In genomic region chr6:69780585-69781178, GRCh38 we compare ENCODE assay signal across 17 cellular contexts. TPM values are rescaled to one million over a fixed set of nuclear protein-coding genes. Genes with fewer than 3 reads are reported as not detected.
DNase-seq lines count a peak whose midpoint lies in the region; ATAC-seq, FAIRE-seq and TF ChIP-seq lines count a peak whose summit lies in the region.
"Had no signal": no experiment of that assay in that cellular context is flagged by ENCODE, and none has a peak within 500 bp of the region (broad histone marks: within the 10 kb centered on the region; RNA-seq: fewer than 3 reads in every experiment).

No MANE protein-coding gene starts in this region.

- POLR2A ChIA-PET in Caco-2 (lab: Charles Lee), result interaction anchor here (0.6 kb wide), 1 partner anchor 343 kb away, joined by 7 read pairs; no protein-coding TSS in a partner anchor

- no peak for TF ChIP-seq CTCF in Caco-2 (IDR thresholded peaks at IDR 0.05; ENCODE audit: insufficient read depth in 1 of 2, low read depth in 1 of 2, low read length in 1 of 2, severe bottlenecking in 1 of 2, unreplicated experiment in 1 of 2)
- TF ChIP-seq CTCF in mammary epithelial cell (conservative IDR thresholded peaks at IDR 0.05 in 1 of 2, IDR thresholded peaks at IDR 0.05 in 1 of 2; ENCODE audit: extremely low read depth in 1 of 2, insufficient read depth in 1 of 2, low read depth in 1 of 2, low read length in 2 of 2), result no peak
- TF ChIP-seq CTCF in liver (IDR thresholded peaks at IDR 0.05; ENCODE audit: low read depth, low read length, missing input control), result no peak

- H3K27me3 ChIP-seq in Caco-2 (replicated peaks; ENCODE audit: control insufficient read depth, insufficient read depth, low read length), result no peaks in the 10 kb centered on the region
- H3K27me3 ChIP-seq in mammary epithelial cell (ENCODE audit: insufficient read depth, low read length), result no peaks in the 10 kb centered on the region
- no peaks in the 10 kb centered on the region for H3K27me3 ChIP-seq in liver (ENCODE audit: control insufficient read depth in 4 of 4, insufficient read depth in 4 of 4, low read length in 3 of 4)
- H3K27me3 ChIP-seq: brain microvascular endothelial cell had no signal

- CTCF ChIA-PET in Caco-2 (lab: Charles Lee) (no interaction called here), mammary epithelial cell (lab: Charles Lee; ENCODE audit: low non-redundant PET) (no interaction called here)

- H3K36me3 ChIP-seq in Caco-2 (ENCODE audit: control insufficient read depth, insufficient read depth, low read length) (peaks cover 1% of the 10 kb centered on the region; the same call in 1 of the 2 replicates), mammary epithelial cell (ENCODE audit: insufficient read depth, low read length) (no peaks in the 10 kb centered on the region), liver (ENCODE audit: control insufficient read depth in 4 of 4, insufficient read depth in 3 of 4, low read depth in 1 of 4, low read length in 3 of 4) (peaks cover 0 to 2% (median under 1%) of the 10 kb centered on the region in 4 donors)
- H3K36me3 ChIP-seq: brain microvascular endothelial cell had no signal

- intact Hi-C loops in Caco-2 (cut with micrococcal nuclease; ENCODE audit: unreplicated experiment) (no loop called here), mammary epithelial cell (cut with micrococcal nuclease) (no loop called here)

- peaks cover 7% of the 10 kb centered on the region for H3K4me1 Mint-ChIP-seq in Caco-2 (ENCODE audit: low read depth, unreplicated experiment)

- H3K4me1 ChIP-seq in Caco-2 (peaks cover 17% of the 10 kb centered on the region), mammary epithelial cell (ENCODE audit: insufficient read depth, low read length) (peaks cover 5% of the 10 kb centered on the region), liver (ENCODE audit: control insufficient read depth in 4 of 4, insufficient read depth in 4 of 4, low read length in 3 of 4) (peaks cover under 1 to 17% (median 6%) of the 10 kb centered on the region in 4 donors)

- peaks cover 10% of the 10 kb centered on the region for H3K79me2 ChIP-seq in mammary epithelial cell (ENCODE audit: insufficient read depth, low read length)

- no peaks in the 10 kb centered on the region for H3K36me3 Mint-ChIP-seq in Caco-2 (ENCODE audit: insufficient read depth, unreplicated experiment)
- H3K36me3 Mint-ChIP-seq: natural killer cell treated with Interleukin-12 subunit alpha and Interleukin-12 subunit beta and Interleukin-15 and Interleukin-18, amount 100 ng/mL, for 72 hours had no signal

- in situ Hi-C loops in mammary epithelial cell (cut with MboI; ENCODE audit: low sequenced_read_pairs in 2 of 2), result no loop called here

- no peak for TF ChIP-seq POLR2A in H54 (IDR thresholded peaks at IDR 0.05; ENCODE audit: low read depth, low read length)

- H3K27ac ChIP-seq in mammary epithelial cell (ENCODE audit: insufficient read depth, low read depth, low read length) (no peak overlapping the region), liver (ENCODE audit: low read depth in 1 of 2, low read length in 2 of 2) (peak overlapping the region; percentile 73 to 77)
- H3K27ac ChIP-seq: brain microvascular endothelial cell had no signal

- H3K4me3 Mint-ChIP-seq in Caco-2 (ENCODE audit: unreplicated experiment), result no peak overlapping the region
- H3K4me3 Mint-ChIP-seq: CD14-positive monocyte; natural killer cell treated with Interleukin-12 subunit alpha and Interleukin-12 subunit beta and Interleukin-15 and Interleukin-18, amount 100 ng/mL, for 72 hours had no signal

- BruUV-seq in Caco-2 (replicated peaks; lab: Mats Ljungman, UMichigan) (no TSS peak), mammary epithelial cell (replicated peaks; lab: Mats Ljungman, UMichigan) (no TSS peak)

- DNase-seq in Caco-2 (peak in 1 of 2 experiments; percentile 19), H54 (ENCODE audit: insufficient read length, low spot score) (no peak), mammary epithelial cell (peak; percentile 63), 8988T (no peak), UCSD-AML1 (lab: John Stamatoyannopoulos, UW; ENCODE audit: unreplicated experiment) (no peak)
- DNase-seq: activated CD4-positive, alpha-beta T cell treated with anti-CD3 and anti-CD28 coated beads, Interleukin-2, amount 50 U/mL, for 4 hours; brain microvascular endothelial cell; GF-D8; NCI-H1092; NCI-H446 treated with DMSO at 0.1 percent for 48 hours had no signal

- no peaks in the 10 kb centered on the region for H4K20me1 ChIP-seq in mammary epithelial cell (ENCODE audit: insufficient read depth, low read length)

- H3K4me2 ChIP-seq in mammary epithelial cell (ENCODE audit: insufficient read depth, low read depth, low read length), result no peak overlapping the region

- WGBS in mammary epithelial cell (ENCODE audit: low coverage, missing lambda C conversion rate), result 46% methylated on average over 2 of the region's 2 CpGs
- 46% methylated on average over 2 of the region's 2 CpGs for WGBS in liver

- no peak overlapping the region for H3K9ac ChIP-seq in mammary epithelial cell (ENCODE audit: insufficient read depth, low read length)
- H3K9ac ChIP-seq in liver (ENCODE audit: low read depth in 1 of 2, low read length in 2 of 2), result peak overlapping the region in 1 of 2 donors; percentile 89

- H3K4me3 ChIP-seq in Caco-2 (ENCODE audit: low read depth, low read length) (no peak overlapping the region), mammary epithelial cell (replicated peaks in 1 of 3; ENCODE audit: insufficient read depth in 1 of 3, low read depth in 2 of 3, low read length in 3 of 3) (no peak overlapping the region), liver (ENCODE audit: low read depth in 1 of 3, low read length in 3 of 3) (no peak overlapping the region)

- peak overlapping the region; percentile 0 for H3K27ac Mint-ChIP-seq in Caco-2 (ENCODE audit: unreplicated experiment)
- H3K27ac Mint-ChIP-seq: CD14-positive monocyte; natural killer cell treated with Interleukin-12 subunit alpha and Interleukin-12 subunit beta and Interleukin-15 and Interleukin-18, amount 100 ng/mL, for 72 hours had no signal

- peak; percentile 23 for FAIRE-seq in H54 (lab: Jason Lieb, UNC)
- FAIRE-seq: endometrium had no signal

- no peaks in the 10 kb centered on the region for H3K9me3 ChIP-seq in Caco-2
- H3K9me3 ChIP-seq in mammary epithelial cell (replicated peaks; ENCODE audit: insufficient read depth, low read length), result no peaks in the 10 kb centered on the region
- H3K9me3 ChIP-seq in liver (ENCODE audit: control insufficient read depth in 4 of 4, low read length in 3 of 4), result no peaks in the 10 kb centered on the region

- ATAC-seq in HG03457 (IDR thresholded peaks at IDR 0.05; ENCODE audit: unreplicated experiment) (no peak), GM21619 (IDR thresholded peaks at IDR 0.05; ENCODE audit: unreplicated experiment) (no peak)
- ATAC-seq: natural killer cell treated with Interleukin-12 subunit alpha and Interleukin-12 subunit beta and Interleukin-15 and Interleukin-18, amount 100 ng/mL, for 72 hours; Panc1 had no signal

- dilution Hi-C loops in mammary epithelial cell (cut with HindIII; ENCODE audit: low sequenced_read_pairs), result no loop called here

- TF ChIP-seq RAD21 in liver (IDR thresholded peaks at IDR 0.05), result peak in 1 of 2 donors; percentile 39

- H3K27me3 Mint-ChIP-seq in Caco-2 (ENCODE audit: insufficient read depth, unreplicated experiment), result no peaks in the 10 kb centered on the region
- H3K27me3 Mint-ChIP-seq: natural killer cell treated with Interleukin-12 subunit alpha and Interleukin-12 subunit beta and Interleukin-15 and Interleukin-18, amount 100 ng/mL, for 72 hours had no signal

- no peaks in the 10 kb centered on the region for H3K9me3 Mint-ChIP-seq in Caco-2 (ENCODE audit: unreplicated experiment)
- H3K9me3 Mint-ChIP-seq: CD14-positive monocyte; natural killer cell treated with Interleukin-12 subunit alpha and Interleukin-12 subunit beta and Interleukin-15 and Interleukin-18, amount 100 ng/mL, for 72 hours had no signal

- peak overlapping the region; percentile 52 for H2AFZ ChIP-seq in mammary epithelial cell (ENCODE audit: low read depth, low read length)

TF ChIP-seq in liver, 16 proteins besides CTCF, POLR2A, EP300 and RAD21 (continues in another document):
- TF ChIP-seq FOXA1 (IDR thresholded peaks at IDR 0.05) (peak; percentile 50), ATF3 (IDR thresholded peaks at IDR 0.05) (peak; percentile 99), FOXA2 (IDR thresholded peaks at IDR 0.05) (peak; percentile 36), NR2F2 (IDR thresholded peaks at IDR 0.05) (peak; percentile 25), YY1 (IDR thresholded peaks at IDR 0.05) (peak; percentile 59), RXRA (IDR thresholded peaks at IDR 0.05) (peak; percentile 83), TAF1 (conservative IDR thresholded peaks at IDR 0.05) (no peak)
- TF ChIP-seq, protein P1, sequence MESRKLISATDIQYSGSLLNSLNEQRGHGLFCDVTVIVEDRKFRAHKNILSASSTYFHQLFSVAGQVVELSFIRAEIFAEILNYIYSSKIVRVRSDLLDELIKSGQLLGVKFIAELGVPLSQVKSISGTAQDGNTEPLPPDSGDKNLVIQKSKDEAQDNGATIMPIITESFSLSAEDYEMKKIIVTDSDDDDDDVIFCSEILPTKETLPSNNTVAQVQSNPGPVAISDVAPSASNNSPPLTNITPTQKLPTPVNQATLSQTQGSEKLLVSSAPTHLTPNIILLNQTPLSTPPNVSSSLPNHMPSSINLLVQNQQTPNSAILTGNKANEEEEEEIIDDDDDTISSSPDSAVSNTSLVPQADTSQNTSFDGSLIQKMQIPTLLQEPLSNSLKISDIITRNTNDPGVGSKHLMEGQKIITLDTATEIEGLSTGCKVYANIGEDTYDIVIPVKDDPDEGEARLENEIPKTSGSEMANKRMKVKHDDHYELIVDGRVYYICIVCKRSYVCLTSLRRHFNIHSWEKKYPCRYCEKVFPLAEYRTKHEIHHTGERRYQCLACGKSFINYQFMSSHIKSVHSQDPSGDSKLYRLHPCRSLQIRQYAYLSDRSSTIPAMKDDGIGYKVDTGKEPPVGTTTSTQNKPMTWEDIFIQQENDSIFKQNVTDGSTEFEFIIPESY (IDR thresholded peaks at IDR 0.05), result peak; percentile 79
- TF ChIP-seq, protein P2, sequence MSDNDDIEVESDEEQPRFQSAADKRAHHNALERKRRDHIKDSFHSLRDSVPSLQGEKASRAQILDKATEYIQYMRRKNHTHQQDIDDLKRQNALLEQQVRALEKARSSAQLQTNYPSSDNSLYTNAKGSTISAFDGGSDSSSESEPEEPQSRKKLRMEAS (IDR thresholded peaks at IDR 0.05), result peak; percentile 70

RNA-seq across cellular contexts. Expression of gene LMBRD1, which starts 16.1 kb away (rescaled TPM):
- 25.0 and 27.5 TPM in 2 replicates for total RNA-seq in Caco-2 (2022)
- total RNA-seq in mammary epithelial cell, result 10 to 100 TPM; 17.7 to 30.0 TPM
- 8.6 TPM for polyA plus RNA-seq in mammary epithelial cell
- polyA minus RNA-seq in mammary epithelial cell, result 31.4 TPM
- 10 to 100 TPM; 39.3 to 47.2 TPM for total RNA-seq in liver
- polyA plus RNA-seq in liver, result 10 to 100 TPM; 33.2 to 54.5 TPM
